21 cellular contexts compared by ENCODE assay signal in genomic region chr18:11119962-11120361, GRCh38. TPM values are rescaled to one million over a fixed set of nuclear protein-coding genes. Genes with fewer than 3 reads are reported as not detected.
A peak's percentile ranks its signal among the peaks of the same experiment; 100 is the strongest.
DNase-seq lines count a peak whose midpoint lies in the region; ATAC-seq and TF ChIP-seq lines count a peak whose summit lies in the region.
"Had no signal": no experiment of that assay in that cellular context is flagged by ENCODE, and none has a peak within 500 bp of the region (broad histone marks: within the 10 kb centered on the region; RNA-seq: fewer than 3 reads in every experiment).

No MANE protein-coding gene starts in this region.

- TF ChIP-seq EP300 in tibial nerve (IDR thresholded peaks at IDR 0.05): no peak

- no peaks in the 10 kb centered on the region for H3K4me1 Mint-ChIP-seq in effector memory CD8-positive, alpha-beta T cell (ENCODE audit: low read depth in 2 of 2)
- no peaks in the 10 kb centered on the region for H3K4me1 Mint-ChIP-seq in stimulated activated effector memory CD8-positive, alpha-beta T cell treated with anti-CD3 and anti-CD28 coated beads, Interleukin-12 subunit alpha, Interleukin-12 subunit beta, amount 100 ng/mL, for 72 hours
- H3K4me1 Mint-ChIP-seq: stimulated activated memory B cell treated with anti-CD40 and anti-IgM and Interleukin-4, amounts not matched to agents 10 μg/mL and 1 μg/mL and 100 μg/mL, for 72 hours had no signal

- ATAC-seq in effector memory CD8-positive, alpha-beta T cell (replicated peaks): no peak
- ATAC-seq in stimulated activated effector memory CD8-positive, alpha-beta T cell treated with anti-CD3 and anti-CD28 coated beads, Interleukin-12 subunit alpha, Interleukin-12 subunit beta, amount 100 ng/mL, for 72 hours: no peak
- ATAC-seq: GM12878; Right ventricle myocardium inferior; stimulated activated memory B cell treated with anti-CD40 and anti-IgM and Interleukin-4, amounts not matched to agents 10 μg/mL and 1 μg/mL and 100 μg/mL, for 72 hours had no signal

- no peak overlapping the region for H3K27ac Mint-ChIP-seq in effector memory CD8-positive, alpha-beta T cell
- H3K27ac Mint-ChIP-seq in stimulated activated effector memory CD8-positive, alpha-beta T cell treated with anti-CD3 and anti-CD28 coated beads, Interleukin-12 subunit alpha, Interleukin-12 subunit beta, amount 100 ng/mL, for 72 hours: no peak overlapping the region
- H3K27ac Mint-ChIP-seq: endodermal cell; stimulated activated memory B cell treated with anti-CD40 and anti-IgM and Interleukin-4, amounts not matched to agents 10 μg/mL and 1 μg/mL and 100 μg/mL, for 72 hours had no signal

- no peak overlapping the region for H3K4me3 ChIP-seq in adipocyte (ENCODE audit: low read length)
- H3K4me3 ChIP-seq in tibial nerve: peak overlapping the region in 1 of 4 donors; percentile 9
- H3K4me3 ChIP-seq: GM12878, lung, sigmoid colon had no signal

- H3K27me3 Mint-ChIP-seq in effector memory CD8-positive, alpha-beta T cell: no peaks in the 10 kb centered on the region
- H3K27me3 Mint-ChIP-seq: stimulated activated memory B cell treated with anti-CD40 and anti-IgM and Interleukin-4, amounts not matched to agents 10 μg/mL and 1 μg/mL and 100 μg/mL, for 72 hours had no signal

- no peak for TF ChIP-seq CTCF in tibial nerve (IDR thresholded peaks at IDR 0.05)

- H3K9ac ChIP-seq in adipocyte (ENCODE audit: low read length): no peak overlapping the region

- H3K9me3 ChIP-seq in adipocyte (ENCODE audit: control insufficient read depth, low read length) (no peaks in the 10 kb centered on the region), tibial nerve (no peaks in the 10 kb centered on the region)
- H3K9me3 ChIP-seq: sigmoid colon had no signal

- TF ChIP-seq POLR2A in tibial nerve (IDR thresholded peaks at IDR 0.05): no peak

- H3K4me3 Mint-ChIP-seq in effector memory CD8-positive, alpha-beta T cell: no peak overlapping the region
- H3K4me3 Mint-ChIP-seq in stimulated activated effector memory CD8-positive, alpha-beta T cell treated with anti-CD3 and anti-CD28 coated beads, Interleukin-12 subunit alpha, Interleukin-12 subunit beta, amount 100 ng/mL, for 72 hours: no peak overlapping the region
- H3K4me3 Mint-ChIP-seq: endodermal cell; neural crest cell; stimulated activated memory B cell treated with anti-CD40 and anti-IgM and Interleukin-4, amounts not matched to agents 10 μg/mL and 1 μg/mL and 100 μg/mL, for 72 hours had no signal

- 23 to 36% methylated on average over 4 of the region's 4 CpGs for WGBS in tibial nerve, 2 donors

- peak; percentile 41 for DNase-seq in GM04504 (ENCODE audit: low read depth)
- DNase-seq in adipocyte (ENCODE audit: low read depth): peak; percentile 67
- DNase-seq in kidney tubule cell (ENCODE audit: low spot score): peak; percentile 1
- no peak for DNase-seq in tibial nerve (ENCODE audit: low spot score in 2 of 2)
- DNase-seq in NCI-H524 treated with DMSO at 0.1 percent for 48 hours (lab: John Stamatoyannopoulos, UW): no peak
- no peak for DNase-seq in effector memory CD8-positive, alpha-beta T cell
- no peak for DNase-seq in stimulated activated effector memory CD8-positive, alpha-beta T cell treated with anti-CD3 and anti-CD28 coated beads, Interleukin-12 subunit alpha, Interleukin-12 subunit beta, amount 100 ng/mL, for 72 hours (ENCODE audit: low spot score in 2 of 2)
- DNase-seq: activated CD8-positive, alpha-beta memory T cell treated with anti-CD3 and anti-CD28 coated beads, Interleukin-2, amount 50 U/mL, for 48 hours; activated naive CD4-positive, alpha-beta T cell treated with Interleukin-2 at 50 U/mL for 16 hours; DMS79 treated with DMSO at 0.1 percent for 48 hours; endodermal cell; foreskin melanocyte; MM.1S; NK-92 treated with Interleukin-12 subunit alpha and Interleukin-12 subunit beta, amount 100 ng/mL, for 24 hours; sigmoid colon; T-helper 2 cell had no signal

- H3K27ac ChIP-seq in tibial nerve: peak overlapping the region in 3 of 4 donors; percentile 7 to 73 (median 11)
- H3K27ac ChIP-seq: sigmoid colon had no signal

- no peaks in the 10 kb centered on the region for H3K36me3 Mint-ChIP-seq in effector memory CD8-positive, alpha-beta T cell (ENCODE audit: insufficient read depth)
- no peaks in the 10 kb centered on the region for H3K36me3 Mint-ChIP-seq in stimulated activated effector memory CD8-positive, alpha-beta T cell treated with anti-CD3 and anti-CD28 coated beads, Interleukin-12 subunit alpha, Interleukin-12 subunit beta, amount 100 ng/mL, for 72 hours
- H3K36me3 Mint-ChIP-seq: stimulated activated memory B cell treated with anti-CD40 and anti-IgM and Interleukin-4, amounts not matched to agents 10 μg/mL and 1 μg/mL and 100 μg/mL, for 72 hours had no signal

- H3K9me3 Mint-ChIP-seq in effector memory CD8-positive, alpha-beta T cell: no peaks in the 10 kb centered on the region
- H3K9me3 Mint-ChIP-seq in stimulated activated effector memory CD8-positive, alpha-beta T cell treated with anti-CD3 and anti-CD28 coated beads, Interleukin-12 subunit alpha, Interleukin-12 subunit beta, amount 100 ng/mL, for 72 hours: no peaks in the 10 kb centered on the region
- H3K9me3 Mint-ChIP-seq: endodermal cell; neural crest cell; stimulated activated memory B cell treated with anti-CD40 and anti-IgM and Interleukin-4, amounts not matched to agents 10 μg/mL and 1 μg/mL and 100 μg/mL, for 72 hours had no signal

- H3K4me1 ChIP-seq in adipocyte (ENCODE audit: control insufficient read depth, insufficient read depth, low read length) (peaks cover 11% of the 10 kb centered on the region), tibial nerve (peaks cover 0 to 21% (median 4%) of the 10 kb centered on the region in 4 donors)
- H3K4me1 ChIP-seq: sigmoid colon had no signal

- peaks cover under 1% of the 10 kb centered on the region for H3K27me3 ChIP-seq in adipocyte (replicated peaks; ENCODE audit: control insufficient read depth, insufficient read depth, low read length)
- no peaks in the 10 kb centered on the region for H3K27me3 ChIP-seq in tibial nerve
- H3K27me3 ChIP-seq: sigmoid colon had no signal

- H3K36me3 ChIP-seq in adipocyte (ENCODE audit: control insufficient read depth, insufficient read depth, low read length, severe bottlenecking): no peaks in the 10 kb centered on the region
- H3K36me3 ChIP-seq in tibial nerve: no peaks in the 10 kb centered on the region
- H3K36me3 ChIP-seq: sigmoid colon had no signal

RNA-seq across cellular contexts. Expression of gene PIEZO2, which starts 29.4 kb away (rescaled TPM):
- total RNA-seq in tibial nerve: 10 to 100 TPM; 17.0 to 27.7 (median 22.3) TPM

Comparison
In these comparisons a context has a peak if more than half of its experiments do, and no peak if none do; other contexts are left out.
1. DNase-seq: peak in GM04504 (single experiment), adipocyte (single experiment) and kidney tubule cell (single experiment); none in tibial nerve (0 of 2), NCI-H524 treated with DMSO at 0.1 percent for 48 hours (single experiment), effector memory CD8-positive, alpha-beta T cell (0 of 3) and stimulated activated effector memory CD8-positive, alpha-beta T cell treated with anti-CD3 and anti-CD28 coated beads, Interleukin-12 subunit alpha, Interleukin-12 subunit beta, amount 100 ng/mL, for 72 hours (0 of 2).